19 cellular contexts compared by ENCODE assay signal in genomic region chrX:73847991-73848390, GRCh38. TPM values are rescaled to one million over a fixed set of nuclear protein-coding genes. Genes with fewer than 3 reads are reported as not detected.
DNase-seq lines count a peak whose midpoint lies in the region; ATAC-seq and TF ChIP-seq lines count a peak whose summit lies in the region.
"Had no signal": no experiment of that assay in that cellular context is flagged by ENCODE, and none has a peak within 500 bp of the region (broad histone marks: within the 10 kb centered on the region; RNA-seq: fewer than 3 reads in every experiment).

No MANE protein-coding gene starts in this region.

- no peaks in the 10 kb centered on the region for H4K20me1 ChIP-seq in Loucy (ENCODE audit: insufficient read depth, low read length, poor library complexity, severe bottlenecking)
- peaks cover 50% of the 10 kb centered on the region for H4K20me1 ChIP-seq in mammary epithelial cell (ENCODE audit: insufficient read depth, low read length)

- no peaks in the 10 kb centered on the region for H3K9me2 ChIP-seq in Loucy (replicated peaks; ENCODE audit: low read depth, low read length)

- H3K4me1 ChIP-seq in Loucy (ENCODE audit: insufficient read depth, low read length, poor library complexity, severe bottlenecking) (no peaks in the 10 kb centered on the region), mammary epithelial cell (ENCODE audit: insufficient read depth, low read length) (no peaks in the 10 kb centered on the region)

- H3K79me2 ChIP-seq in Loucy (ENCODE audit: insufficient read depth, low read length): no peaks in the 10 kb centered on the region
- H3K79me2 ChIP-seq in mammary epithelial cell (ENCODE audit: insufficient read depth, low read length): peaks cover 86% of the 10 kb centered on the region

- H3F3A ChIP-seq in Loucy (ENCODE audit: low read depth): no peaks in the 10 kb centered on the region

- no peak overlapping the region for H3K4me3 ChIP-seq in Loucy (ENCODE audit: low read length, poor library complexity, severe bottlenecking)
- no peak overlapping the region for H3K4me3 ChIP-seq in mammary epithelial cell (replicated peaks in 1 of 3; ENCODE audit: insufficient read depth in 1 of 3, low read depth in 2 of 3, low read length in 3 of 3)

- H3K27me3 ChIP-seq in Loucy (ENCODE audit: insufficient read depth, low read length, poor library complexity, severe bottlenecking): no peaks in the 10 kb centered on the region
- no peaks in the 10 kb centered on the region for H3K27me3 ChIP-seq in mammary epithelial cell (ENCODE audit: insufficient read depth, low read length)
- H3K27me3 ChIP-seq: right lobe of liver, vagina had no signal

- H3K9me3 ChIP-seq in Loucy (ENCODE audit: insufficient read depth, low read depth, low read length) (no peaks in the 10 kb centered on the region), mammary epithelial cell (replicated peaks; ENCODE audit: insufficient read depth, low read length) (no peaks in the 10 kb centered on the region)
- H3K9me3 ChIP-seq: right lobe of liver, vagina had no signal

- CTCF ChIA-PET in mammary epithelial cell (lab: Charles Lee; ENCODE audit: low non-redundant PET): no interaction called here

- no peak overlapping the region for H3K4me2 ChIP-seq in Loucy (ENCODE audit: low read depth, low read length, poor library complexity, severe bottlenecking)
- peak overlapping the region; percentile 78 for H3K4me2 ChIP-seq in mammary epithelial cell (ENCODE audit: insufficient read depth, low read depth, low read length)

- H3K9ac ChIP-seq in Loucy (ENCODE audit: low read depth, low read length, poor library complexity, severe bottlenecking) (no peak overlapping the region), mammary epithelial cell (ENCODE audit: insufficient read depth, low read length) (no peak overlapping the region)

- no peak overlapping the region for H2AFZ ChIP-seq in Loucy (ENCODE audit: low read length)
- H2AFZ ChIP-seq in mammary epithelial cell (ENCODE audit: low read depth, low read length): no peak overlapping the region

- H3K27ac ChIP-seq in mammary epithelial cell (ENCODE audit: insufficient read depth, low read depth, low read length): no peak overlapping the region
- H3K27ac ChIP-seq: right lobe of liver, vagina had no signal

- ATAC-seq in GM19324 (IDR thresholded peaks at IDR 0.05; ENCODE audit: low FRiP score, unreplicated experiment): no peak
- ATAC-seq in HG02840 (IDR thresholded peaks at IDR 0.05; ENCODE audit: low FRiP score, unreplicated experiment): no peak
- ATAC-seq: activated CD4-positive, CD25-positive, alpha-beta regulatory T cell treated with anti-CD3 and anti-CD28 coated beads, Interleukin-2, amount 50 U/mL, for 24 hours; activated CD8-positive, alpha-beta memory T cell treated with anti-CD3 and anti-CD28 coated beads, Interleukin-2, amount 10 ng/mL, durations not matched to agents 7 days and 5 days; right lobe of liver had no signal

- intact Hi-C loops in mammary epithelial cell (cut with micrococcal nuclease): loop anchor here (1.0 kb wide), 1 partner anchor 559 kb away; no protein-coding TSS in a partner anchor

- TF ChIP-seq CTCF in Loucy (conservative IDR thresholded peaks at IDR 0.05; ENCODE audit: low read length) (peak; percentile 28; the same call in 1 of the 2 replicates), mammary epithelial cell (conservative IDR thresholded peaks at IDR 0.05 in 1 of 2, IDR thresholded peaks at IDR 0.05 in 1 of 2; ENCODE audit: extremely low read depth in 1 of 2, insufficient read depth in 1 of 2, low read depth in 1 of 2, low read length in 2 of 2) (peak in 1 of 2 donors; percentile 17)

- dilution Hi-C loops in mammary epithelial cell (cut with HindIII; ENCODE audit: low sequenced_read_pairs): no loop called here

- BruUV-seq in mammary epithelial cell (replicated peaks; lab: Mats Ljungman, UMichigan): no TSS peak

- DNase-seq in NCI-H524 (lab: John Stamatoyannopoulos, UW) (peak; percentile 2 to 43), NCI-H524 treated with DMSO at 0.1 percent for 48 hours (lab: John Stamatoyannopoulos, UW) (no peak), mammary epithelial cell (no peak), renal cortical epithelial cell (ENCODE audit: low read depth) (peak; percentile 0), kidney tubule cell (ENCODE audit: low spot score) (no peak)
- DNase-seq: activated CD8-positive, alpha-beta memory T cell treated with anti-CD3 and anti-CD28 coated beads, Interleukin-2, amount 10 ng/mL, durations not matched to agents 7 days and 5 days; activated gamma-delta T cell treated with Interleukin-2 at 50 U/mL for 16 hours; glutamatergic neuron; HCEC 1CT; mesenchymal stem cell; NCI-H1092; right lobe of liver had no signal

- no peaks in the 10 kb centered on the region for H3K36me3 ChIP-seq in Loucy (ENCODE audit: insufficient read depth, low read length)
- no peaks in the 10 kb centered on the region for H3K36me3 ChIP-seq in mammary epithelial cell (ENCODE audit: insufficient read depth, low read length)
- H3K36me3 ChIP-seq: vagina had no signal

- in situ Hi-C loops in mammary epithelial cell (cut with MboI; ENCODE audit: low sequenced_read_pairs in 2 of 2): no loop called here

- 100% methylated on average over 1 of the region's 1 CpG for WGBS in mammary epithelial cell (ENCODE audit: low coverage, missing lambda C conversion rate)

RNA-seq across cellular contexts. Expression of gene XIST, which starts 4.5 kb away (rescaled TPM):
- 100 to 1,000 TPM in 1 of 2 donors, 10 to 100 TPM in 1; 71.2 to 163 TPM for total RNA-seq in mammary epithelial cell
- polyA plus RNA-seq in mammary epithelial cell: 33.7 TPM
- polyA minus RNA-seq in mammary epithelial cell: 80.4 TPM
- 0.35 and 99.2 TPM in 2 replicates for total RNA-seq in renal cortical epithelial cell
- total RNA-seq: activated CD8-positive, alpha-beta memory T cell treated with anti-CD3 and anti-CD28 coated beads, Interleukin-2, amount 10 ng/mL, durations not matched to agents 7 days and 5 days; neural crest cell; T-helper 1 cell treated with Interleukin-12 subunit alpha and Interleukin-12 subunit beta and Interleukin-4 antibody, amounts not matched to agents 30 ng/mL and 1 ng/mL, for 36 hours had no signal

Comparison
In these comparisons a context has a peak if more than half of its experiments do, and no peak if none do; other contexts are left out.
1. DNase-seq: peak in NCI-H524 (2 of 2) and renal cortical epithelial cell (single experiment); none in NCI-H524 treated with DMSO at 0.1 percent for 48 hours (single experiment), mammary epithelial cell (single experiment) and kidney tubule cell (single experiment).